In the genomic region with DNA sequence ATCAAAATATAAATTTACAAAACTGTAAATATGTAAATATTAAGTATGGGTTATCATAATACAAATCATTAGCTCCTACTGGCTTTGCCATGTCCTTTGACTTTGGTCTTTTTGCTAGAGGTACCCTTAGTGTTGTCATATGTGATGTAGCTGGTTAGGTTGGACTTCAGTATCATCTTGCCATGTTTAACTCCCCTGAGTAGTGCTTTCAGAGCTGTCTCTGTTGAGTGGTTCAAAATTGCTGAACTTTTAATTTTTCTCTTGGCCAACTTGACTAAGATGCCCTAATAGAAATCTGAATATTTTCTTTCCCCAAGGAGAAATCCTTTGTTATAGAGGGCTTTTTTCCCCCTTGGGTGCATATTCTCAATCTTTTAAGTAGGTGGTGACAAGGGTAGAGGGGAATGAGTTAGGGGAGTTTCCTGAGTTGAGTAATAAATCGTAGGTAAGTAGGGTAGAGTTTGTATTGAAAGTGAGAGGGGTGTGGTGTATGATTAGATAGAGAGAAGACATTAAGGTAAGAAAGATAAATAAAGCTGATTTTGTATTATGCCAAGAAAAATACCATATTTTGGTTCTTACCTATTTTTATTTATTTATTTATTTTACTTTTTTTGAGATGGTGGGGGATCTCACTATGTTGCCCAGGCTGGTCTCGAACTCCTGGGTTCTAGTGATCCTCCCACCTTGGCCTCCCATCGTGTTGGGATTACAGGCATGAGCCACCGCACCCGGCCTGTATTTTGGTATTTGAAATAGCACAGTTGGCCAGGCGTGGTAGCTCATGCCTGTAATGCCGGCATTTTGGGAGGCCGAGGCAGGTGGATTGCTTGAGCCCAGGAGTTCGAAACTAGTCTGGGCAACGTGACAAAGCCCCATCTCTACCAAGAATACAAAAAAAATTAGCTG, we compare ENCODE assay signal across 2 cellular contexts.
TF ChIP-seq lines count a peak whose summit lies in the region.

No MANE protein-coding gene starts in this region.

TF ChIP-seq in HEK293, 187 proteins besides CTCF, POLR2A, EP300 and RAD21:
- TF ChIP-seq FEZF1 (tag by site-specific recombination; IDR thresholded peaks at IDR 0.05) (no peak), ZNF121 (tag by site-specific recombination; IDR thresholded peaks at IDR 0.05) (peak; percentile 92)
TF ChIP-seq in HEK293: peak in this region for 1.

TF ChIP-seq in K562, 482 proteins besides CTCF, POLR2A, EP300 and RAD21 (continues in another document):
- TF ChIP-seq ZNF217 (CRISPR knock-in tag; IDR thresholded peaks at IDR 0.05) (no peak), ZNF354B (CRISPR knock-in tag; IDR thresholded peaks at IDR 0.05) (no peak), ZNF175 (CRISPR knock-in tag; IDR thresholded peaks at IDR 0.05; ENCODE audit: low read depth) (no peak), BRD4 (IDR thresholded peaks at IDR 0.05) (no peak), CBX1 (IDR thresholded peaks at IDR 0.05; ENCODE audit: low read depth) (no peak), MCM5 (IDR thresholded peaks at IDR 0.05; ENCODE audit: low read depth) (no peak), MTA3 (IDR thresholded peaks at IDR 0.05; ENCODE audit: borderline replicate concordance) (no peak), NEUROD1 (IDR thresholded peaks at IDR 0.05; ENCODE audit: borderline replicate concordance, low read depth, low read length, partially characterized antibody) (no peak), ZNF277 (CRISPR knock-in tag; IDR thresholded peaks at IDR 0.05; ENCODE audit: borderline replicate concordance) (no peak), ZNF121 (CRISPR knock-in tag; conservative IDR thresholded peaks at IDR 0.05) (peak; percentile 63), OTX1 (CRISPR knock-in tag; IDR thresholded peaks at IDR 0.05) (no peak), ZNF717 (CRISPR knock-in tag; IDR thresholded peaks at IDR 0.05) (no peak), ZNF785 (CRISPR knock-in tag; IDR thresholded peaks at IDR 0.05) (no peak), C11orf30 (IDR thresholded peaks at IDR 0.05; ENCODE audit: low read depth) (peak; percentile 63; the same call in 1 of the 2 replicates), FOXA1 (IDR thresholded peaks at IDR 0.05; ENCODE audit: borderline replicate concordance) (no peak), PKNOX1 (IDR thresholded peaks at IDR 0.05) (no peak), ZNF586 (CRISPR knock-in tag; conservative IDR thresholded peaks at IDR 0.05) (no peak), PML (IDR thresholded peaks at IDR 0.05; ENCODE audit: low read length) (no peak), MITF (IDR thresholded peaks at IDR 0.05) (no peak), ZNF316 (IDR thresholded peaks at IDR 0.05) (peak; percentile 74), RBM22 (IDR thresholded peaks at IDR 0.05; ENCODE audit: low read depth, low read length, poor library complexity, severe bottlenecking) (no peak), POLR2AphosphoS2 (IDR thresholded peaks at IDR 0.05; ENCODE audit: low read length) (no peak), NFXL1 (CRISPR knock-in tag; IDR thresholded peaks at IDR 0.05) (no peak), ERF (CRISPR knock-in tag; IDR thresholded peaks at IDR 0.05) (no peak), PBX2 (CRISPR knock-in tag; IDR thresholded peaks at IDR 0.05; ENCODE audit: low read depth) (no peak), PBX2 (tag; conservative IDR thresholded peaks at IDR 0.05; ENCODE audit: low read depth) (no peak), ZNF24 (IDR thresholded peaks at IDR 0.05) (no peak)
- TF ChIP-seq, protein P1, sequence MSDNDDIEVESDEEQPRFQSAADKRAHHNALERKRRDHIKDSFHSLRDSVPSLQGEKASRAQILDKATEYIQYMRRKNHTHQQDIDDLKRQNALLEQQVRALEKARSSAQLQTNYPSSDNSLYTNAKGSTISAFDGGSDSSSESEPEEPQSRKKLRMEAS (CRISPR knock-in tag; IDR thresholded peaks at IDR 0.05): no peak
- TF ChIP-seq, protein P2, sequence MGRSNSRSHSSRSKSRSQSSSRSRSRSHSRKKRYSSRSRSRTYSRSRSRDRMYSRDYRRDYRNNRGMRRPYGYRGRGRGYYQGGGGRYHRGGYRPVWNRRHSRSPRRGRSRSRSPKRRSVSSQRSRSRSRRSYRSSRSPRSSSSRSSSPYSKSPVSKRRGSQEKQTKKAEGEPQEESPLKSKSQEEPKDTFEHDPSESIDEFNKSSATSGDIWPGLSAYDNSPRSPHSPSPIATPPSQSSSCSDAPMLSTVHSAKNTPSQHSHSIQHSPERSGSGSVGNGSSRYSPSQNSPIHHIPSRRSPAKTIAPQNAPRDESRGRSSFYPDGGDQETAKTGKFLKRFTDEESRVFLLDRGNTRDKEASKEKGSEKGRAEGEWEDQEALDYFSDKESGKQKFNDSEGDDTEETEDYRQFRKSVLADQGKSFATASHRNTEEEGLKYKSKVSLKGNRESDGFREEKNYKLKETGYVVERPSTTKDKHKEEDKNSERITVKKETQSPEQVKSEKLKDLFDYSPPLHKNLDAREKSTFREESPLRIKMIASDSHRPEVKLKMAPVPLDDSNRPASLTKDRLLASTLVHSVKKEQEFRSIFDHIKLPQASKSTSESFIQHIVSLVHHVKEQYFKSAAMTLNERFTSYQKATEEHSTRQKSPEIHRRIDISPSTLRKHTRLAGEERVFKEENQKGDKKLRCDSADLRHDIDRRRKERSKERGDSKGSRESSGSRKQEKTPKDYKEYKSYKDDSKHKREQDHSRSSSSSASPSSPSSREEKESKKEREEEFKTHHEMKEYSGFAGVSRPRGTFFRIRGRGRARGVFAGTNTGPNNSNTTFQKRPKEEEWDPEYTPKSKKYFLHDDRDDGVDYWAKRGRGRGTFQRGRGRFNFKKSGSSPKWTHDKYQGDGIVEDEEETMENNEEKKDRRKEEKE (IDR thresholded peaks at IDR 0.05; ENCODE audit: borderline replicate concordance in 1 of 2, control insufficient read depth in 1 of 2, low read depth in 2 of 2, low read length in 1 of 2): peak in 1 of 2 experiments; percentile 43; a peak in 1 of 4 replicates
- TF ChIP-seq, protein P3, sequence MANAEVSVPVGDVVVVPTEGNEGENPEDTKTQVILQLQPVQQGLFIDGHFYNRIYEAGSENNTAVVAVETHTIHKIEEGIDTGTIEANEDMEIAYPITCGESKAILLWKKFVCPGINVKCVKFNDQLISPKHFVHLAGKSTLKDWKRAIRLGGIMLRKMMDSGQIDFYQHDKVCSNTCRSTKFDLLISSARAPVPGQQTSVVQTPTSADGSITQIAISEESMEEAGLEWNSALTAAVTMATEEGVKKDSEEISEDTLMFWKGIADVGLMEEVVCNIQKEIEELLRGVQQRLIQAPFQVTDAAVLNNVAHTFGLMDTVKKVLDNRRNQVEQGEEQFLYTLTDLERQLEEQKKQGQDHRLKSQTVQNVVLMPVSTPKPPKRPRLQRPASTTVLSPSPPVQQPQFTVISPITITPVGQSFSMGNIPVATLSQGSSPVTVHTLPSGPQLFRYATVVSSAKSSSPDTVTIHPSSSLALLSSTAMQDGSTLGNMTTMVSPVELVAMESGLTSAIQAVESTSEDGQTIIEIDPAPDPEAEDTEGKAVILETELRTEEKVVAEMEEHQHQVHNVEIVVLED (CRISPR knock-in tag; IDR thresholded peaks at IDR 0.05): no peak
- TF ChIP-seq, protein P4, sequence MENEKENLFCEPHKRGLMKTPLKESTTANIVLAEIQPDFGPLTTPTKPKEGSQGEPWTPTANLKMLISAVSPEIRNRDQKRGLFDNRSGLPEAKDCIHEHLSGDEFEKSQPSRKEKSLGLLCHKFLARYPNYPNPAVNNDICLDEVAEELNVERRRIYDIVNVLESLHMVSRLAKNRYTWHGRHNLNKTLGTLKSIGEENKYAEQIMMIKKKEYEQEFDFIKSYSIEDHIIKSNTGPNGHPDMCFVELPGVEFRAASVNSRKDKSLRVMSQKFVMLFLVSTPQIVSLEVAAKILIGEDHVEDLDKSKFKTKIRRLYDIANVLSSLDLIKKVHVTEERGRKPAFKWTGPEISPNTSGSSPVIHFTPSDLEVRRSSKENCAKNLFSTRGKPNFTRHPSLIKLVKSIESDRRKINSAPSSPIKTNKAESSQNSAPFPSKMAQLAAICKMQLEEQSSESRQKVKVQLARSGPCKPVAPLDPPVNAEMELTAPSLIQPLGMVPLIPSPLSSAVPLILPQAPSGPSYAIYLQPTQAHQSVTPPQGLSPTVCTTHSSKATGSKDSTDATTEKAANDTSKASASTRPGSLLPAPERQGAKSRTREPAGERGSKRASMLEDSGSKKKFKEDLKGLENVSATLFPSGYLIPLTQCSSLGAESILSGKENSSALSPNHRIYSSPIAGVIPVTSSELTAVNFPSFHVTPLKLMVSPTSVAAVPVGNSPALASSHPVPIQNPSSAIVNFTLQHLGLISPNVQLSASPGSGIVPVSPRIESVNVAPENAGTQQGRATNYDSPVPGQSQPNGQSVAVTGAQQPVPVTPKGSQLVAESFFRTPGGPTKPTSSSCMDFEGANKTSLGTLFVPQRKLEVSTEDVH (IDR thresholded peaks at IDR 0.05; ENCODE audit: low read depth, partially characterized antibody): no peak
